8 cellular contexts compared by ENCODE assay signal in genomic region chr2:72147303-72147970, GRCh38. TPM values are rescaled to one million over a fixed set of nuclear protein-coding genes. Genes with fewer than 3 reads are reported as not detected.
DNase-seq lines count a peak whose midpoint lies in the region; ATAC-seq and TF ChIP-seq lines count a peak whose summit lies in the region.

CYP26B1 (minus strand) TSS chr2:72147862; CDS start chr2:72147834, 28 bp downstream.

- no peak for ATAC-seq in memory B cell (ENCODE audit: low read depth)

- H3K4me2 ChIP-seq in BLaER1 treated with 17β-estradiol and CSF1 and Interleukin-3, amounts not matched to agents 10 nM and 100 nM, result peak within 1 kb of the TSS; percentile 85 to 99 (median 97)
- H3K4me2 ChIP-seq in MM.1S (ENCODE audit: low read depth, low read length), result peak within 1 kb of the TSS; percentile 90

- TF ChIP-seq CTCF in MM.1S (IDR thresholded peaks at IDR 0.05; ENCODE audit: low read length) (no peak), choroid plexus epithelial cell (conservative IDR thresholded peaks at IDR 0.05; ENCODE audit: low read depth, low read length) (no peak), tibial nerve (IDR thresholded peaks at IDR 0.05) (no peak)

- H2AFZ ChIP-seq in MM.1S (ENCODE audit: low read length), result peak within 1 kb of the TSS; percentile 20; the same call in 1 of the 2 replicates

- no peak for DNase-seq in MM.1S
- no peak for DNase-seq in choroid plexus epithelial cell (ENCODE audit: low read depth)
- DNase-seq in memory B cell (ENCODE audit: low spot score in 2 of 2), result no peak
- DNase-seq in tibial nerve (ENCODE audit: low spot score in 2 of 2), result peak; percentile 13 to 16
- no peak for DNase-seq in SHP77 (lab: John Stamatoyannopoulos, UW)
- no peak for DNase-seq in RKO (ENCODE audit: low spot score)
- DNase-seq in NCI-H526 treated with DMSO at 0.1 percent for 48 hours (lab: John Stamatoyannopoulos, UW), result no peak

- no peak for TF ChIP-seq EP300 in tibial nerve (IDR thresholded peaks at IDR 0.05)

- peaks cover 50 to 71% (median 61%) of the 10 kb centered on the region in 10 experiments for H3K4me1 ChIP-seq in BLaER1 treated with 17β-estradiol and CSF1 and Interleukin-3, amounts not matched to agents 10 nM and 100 nM
- H3K4me1 ChIP-seq in MM.1S (ENCODE audit: low read length) (peaks cover 8% of the 10 kb centered on the region; the same call in 1 of the 2 replicates), tibial nerve (peaks cover 0 to 80% (median 58%) of the 10 kb centered on the region in 4 donors)

- H3K27ac ChIP-seq in BLaER1 treated with 17β-estradiol and CSF1 and Interleukin-3, amounts not matched to agents 10 nM and 100 nM, result no peak within 1 kb of the TSS
- H3K27ac ChIP-seq in MM.1S (ENCODE audit: low read length), result no peak within 1 kb of the TSS
- peak within 1 kb of the TSS in 2 of 4 donors; percentile 3 to 80 for H3K27ac ChIP-seq in tibial nerve

- no peaks in the 10 kb centered on the region for H3F3A ChIP-seq in MM.1S (ENCODE audit: insufficient read depth, low read length)

- H3K4me3 Mint-ChIP-seq in memory B cell, result peak within 1 kb of the TSS; percentile 85

- H3K9me2 ChIP-seq in MM.1S (replicated peaks; ENCODE audit: insufficient read depth, low read length), result no peaks in the 10 kb centered on the region

- H3K36me3 Mint-ChIP-seq in memory B cell, result peaks cover 7% of the 10 kb centered on the region

- no peaks in the 10 kb centered on the region for H3K79me2 ChIP-seq in MM.1S (ENCODE audit: low read length)

- peaks cover 30% of the 10 kb centered on the region for H3K4me1 Mint-ChIP-seq in memory B cell

- peaks cover 0 to 10% (median 0%) of the 10 kb centered on the region in 11 experiments; a peak in 10 of 22 replicates for H3K9me3 ChIP-seq in BLaER1 treated with 17β-estradiol and CSF1 and Interleukin-3, amounts not matched to agents 10 nM and 100 nM (replicated peaks in 1 of 11)
- H3K9me3 ChIP-seq in MM.1S (replicated peaks; ENCODE audit: insufficient read depth, low read length) (no peaks in the 10 kb centered on the region), tibial nerve (no peaks in the 10 kb centered on the region)

- H3K27ac Mint-ChIP-seq in memory B cell, result peak within 1 kb of the TSS; percentile 39

- H4K20me1 ChIP-seq in BLaER1 treated with 17β-estradiol and CSF1 and Interleukin-3, amounts not matched to agents 10 nM and 100 nM, result peaks cover 0 to 74% (median 52%) of the 10 kb centered on the region in 11 experiments; a peak in 19 of 22 replicates
- H4K20me1 ChIP-seq in MM.1S (ENCODE audit: insufficient read depth, low read length), result no peaks in the 10 kb centered on the region

- peaks cover 5% of the 10 kb centered on the region for H3K9me3 Mint-ChIP-seq in memory B cell

- peak within 1 kb of the TSS in 9 of 11 experiments; percentile 15 to 60 (median 29); a peak in 10 of 22 replicates for H3K9ac ChIP-seq in BLaER1 treated with 17β-estradiol and CSF1 and Interleukin-3, amounts not matched to agents 10 nM and 100 nM
- H3K9ac ChIP-seq in MM.1S (ENCODE audit: low read length), result no peak within 1 kb of the TSS

- H3K27me3 ChIP-seq in BLaER1 treated with 17β-estradiol and CSF1 and Interleukin-3, amounts not matched to agents 10 nM and 100 nM, result peaks cover 83 to 94% (median 91%) of the 10 kb centered on the region in 11 experiments
- peaks cover 19% of the 10 kb centered on the region for H3K27me3 ChIP-seq in MM.1S (replicated peaks; ENCODE audit: insufficient read depth, low read length)
- peaks cover 2 to 67% of the 10 kb centered on the region in 2 donors for H3K27me3 ChIP-seq in tibial nerve

- H3K36me3 ChIP-seq in BLaER1 treated with 17β-estradiol and CSF1 and Interleukin-3, amounts not matched to agents 10 nM and 100 nM, result no peaks in the 10 kb centered on the region
- H3K36me3 ChIP-seq in MM.1S (replicated peaks; ENCODE audit: insufficient read depth, low read length) (no peaks in the 10 kb centered on the region), tibial nerve (no peaks in the 10 kb centered on the region)

- H3K27me3 Mint-ChIP-seq in memory B cell, result peaks cover 35% of the 10 kb centered on the region

- WGBS in tibial nerve, 2 donors, result 3% methylated on average over 30 to 42 of the region's 69 CpGs

- TF ChIP-seq POLR2A in tibial nerve (IDR thresholded peaks at IDR 0.05), result no peak

- peak within 1 kb of the TSS; percentile 52 to 70 (median 60) for H3K4me3 ChIP-seq in BLaER1 treated with 17β-estradiol and CSF1 and Interleukin-3, amounts not matched to agents 10 nM and 100 nM
- H3K4me3 ChIP-seq in MM.1S (ENCODE audit: low read length) (peak within 1 kb of the TSS; percentile 73), choroid plexus epithelial cell (ENCODE audit: low read depth, low read length) (peak within 1 kb of the TSS; percentile 55), tibial nerve (peak within 1 kb of the TSS; percentile 30 to 56 (median 43))

RNA-seq across cellular contexts. Expression of gene CYP26B1, which starts in this region (rescaled TPM):
- total RNA-seq in tibial nerve, result 10 to 100 TPM; 14.4 to 37.7 (median 34.2) TPM

Comparison
In these comparisons a context has a peak if more than half of its experiments do, and no peak if none do; other contexts are left out.
1. DNase-seq: peak in tibial nerve (2 of 2); none in MM.1S (single experiment), choroid plexus epithelial cell (single experiment), memory B cell (0 of 2), SHP77 (0 of 2), RKO (single experiment) and NCI-H526 treated with DMSO at 0.1 percent for 48 hours (single experiment).
2. Peak in every context shown above with its lines, with median percentiles within 50 percentile points of each other: H3K4me3 ChIP-seq.